ENCODE assay signal across 15 cellular contexts in the genomic region with DNA sequence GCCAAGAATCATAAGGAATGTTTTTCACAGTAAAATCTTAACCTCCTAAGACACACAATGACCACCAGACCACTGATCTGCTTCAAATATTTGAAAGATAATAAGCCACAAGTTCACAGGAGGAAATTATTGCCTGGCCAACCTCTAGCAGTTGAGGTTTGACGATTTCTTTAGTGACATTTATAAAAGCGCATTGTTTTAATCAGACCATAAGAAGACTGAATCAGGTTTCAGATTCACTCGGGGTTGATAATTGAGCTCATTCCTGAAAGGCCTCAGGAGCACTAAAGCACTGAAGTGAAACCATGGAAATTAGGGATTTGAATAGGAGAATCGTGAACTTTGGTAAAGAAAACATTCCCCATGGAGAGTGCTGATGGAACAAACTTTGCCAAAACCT.
"Had no signal": no experiment of that assay in that cellular context is flagged by ENCODE, and none has a peak within 500 bp of the region (broad histone marks: within the 10 kb centered on the region; RNA-seq: fewer than 3 reads in every experiment).

No MANE protein-coding gene starts in this region.

- H3K4me1 Mint-ChIP-seq: activated CD4-positive, alpha-beta T cell treated with anti-CD3 and anti-CD28 coated beads, Interleukin-2, amount 10 ng/mL, durations not matched to agents 24 days and 14 days had no signal

- H3K4me3 ChIP-seq: breast epithelium, lower lobe of right lung, right atrium auricular region, skin epidermis, transverse colon had no signal

- DNase-seq: activated CD4-positive, alpha-beta T cell treated with anti-CD3 and anti-CD28 coated beads, Interleukin-2, amount 10 ng/mL, durations not matched to agents 24 days and 14 days; activated CD4-positive, CD25-positive, alpha-beta regulatory T cell; activated CD8-positive, alpha-beta T cell treated with anti-CD3 and anti-CD28 coated beads, Interleukin-2, amount 10 ng/mL, durations not matched to agents 7 days and 5 days; activated gamma-delta T cell treated with Interleukin-2 at 50 U/mL for 16 hours; cerebellar nuclear complex; dermis blood vessel endothelial cell; erythroblast; lower lobe of right lung; stimulated activated naive CD8-positive, alpha-beta T cell treated with anti-CD3 and anti-CD28 coated beads, Interleukin-15, Interleukin-2, amounts not matched to agents 100 U/mL and 50 U/mL, for 24 hours; transverse colon had no signal

- H3K27ac Mint-ChIP-seq: activated CD4-positive, alpha-beta T cell treated with anti-CD3 and anti-CD28 coated beads, Interleukin-2, amount 10 ng/mL, durations not matched to agents 24 days and 14 days; activated CD8-positive, alpha-beta T cell treated with anti-CD3 and anti-CD28 coated beads, Interleukin-2, amount 10 ng/mL, durations not matched to agents 7 days and 5 days; activated naive CD8-positive, alpha-beta T cell; T-helper 2 cell treated with Interferon-gamma antibody and Interleukin-4, amounts not matched to agents 5 μg/mL and 100 μg/mL, for 36 hours had no signal

- H3K4me1 ChIP-seq: breast epithelium, lower lobe of right lung, right atrium auricular region, transverse colon had no signal

- H3K27me3 Mint-ChIP-seq: activated CD4-positive, alpha-beta T cell treated with anti-CD3 and anti-CD28 coated beads, Interleukin-2, amount 10 ng/mL, durations not matched to agents 24 days and 14 days; activated naive CD8-positive, alpha-beta T cell had no signal

- H3K27me3 ChIP-seq: breast epithelium, right atrium auricular region, transverse colon had no signal

- H3K9me3 ChIP-seq: breast epithelium, lower lobe of right lung, right atrium auricular region, transverse colon had no signal

- H3K36me3 ChIP-seq: breast epithelium, lower lobe of right lung, right atrium auricular region, transverse colon had no signal

- H3K36me3 Mint-ChIP-seq: activated naive CD8-positive, alpha-beta T cell had no signal

- H3K27ac ChIP-seq: breast epithelium, lower lobe of right lung, right atrium auricular region, skin epidermis, transverse colon had no signal

- H3K4me3 Mint-ChIP-seq: activated CD4-positive, alpha-beta T cell treated with anti-CD3 and anti-CD28 coated beads, Interleukin-2, amount 10 ng/mL, durations not matched to agents 24 days and 14 days; activated CD8-positive, alpha-beta T cell treated with anti-CD3 and anti-CD28 coated beads, Interleukin-2, amount 10 ng/mL, durations not matched to agents 7 days and 5 days; activated naive CD8-positive, alpha-beta T cell; T-helper 2 cell treated with Interferon-gamma antibody and Interleukin-4, amounts not matched to agents 5 μg/mL and 100 μg/mL, for 36 hours had no signal

- H3K9me3 Mint-ChIP-seq: activated CD4-positive, alpha-beta T cell treated with anti-CD3 and anti-CD28 coated beads, Interleukin-2, amount 10 ng/mL, durations not matched to agents 24 days and 14 days had no signal

- ATAC-seq: activated CD8-positive, alpha-beta T cell treated with anti-CD3 and anti-CD28 coated beads, Interleukin-2, amount 10 ng/mL, durations not matched to agents 7 days and 5 days; lower lobe of right lung; stimulated activated naive CD8-positive, alpha-beta T cell treated with anti-CD3 and anti-CD28 coated beads, Interleukin-15, Interleukin-2, amounts not matched to agents 100 U/mL and 50 U/mL, for 24 hours had no signal
